Comparison of ENCODE assay signal across 17 cellular contexts in the genomic region with DNA sequence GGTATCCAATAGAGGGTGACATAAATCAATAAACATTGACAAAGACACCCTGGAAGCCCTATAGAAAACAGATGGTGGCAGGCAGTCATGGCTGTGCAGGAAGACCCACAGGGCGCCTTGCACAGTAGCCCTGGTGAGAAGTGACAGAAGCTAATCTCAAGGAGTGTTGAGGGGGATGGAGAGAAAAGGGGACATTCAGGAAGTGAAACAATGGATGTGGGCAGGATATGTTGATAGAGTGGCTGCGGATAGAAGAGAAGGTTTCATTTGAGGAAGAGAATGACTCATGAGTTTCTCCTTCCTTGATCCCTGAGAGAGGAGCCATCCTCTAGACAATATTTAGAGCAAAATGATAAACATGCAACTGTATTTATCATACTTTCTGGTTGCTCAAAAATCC.
A peak's percentile ranks its signal among the peaks of the same experiment; 100 is the strongest.
DNase-seq lines count a peak whose midpoint lies in the region; ATAC-seq and TF ChIP-seq lines count a peak whose summit lies in the region.
"Had no signal": no experiment of that assay in that cellular context is flagged by ENCODE, and none has a peak within 500 bp of the region (broad histone marks: within the 10 kb centered on the region; RNA-seq: fewer than 3 reads in every experiment).

No MANE protein-coding gene starts in this region.

- H3K36me3 ChIP-seq in right lobe of liver, result no peaks in the 10 kb centered on the region

- DNase-seq in SIG-M5 treated with dmso at 0.1 percent for 504 hours (lab: John Stamatoyannopoulos, UW; ENCODE audit: unreplicated experiment) (peak; percentile 35), SIG-M5 (lab: John Stamatoyannopoulos, UW) (no peak), NOMO-1 treated with DMSO at 0.1 percent for 48 hours (lab: John Stamatoyannopoulos, UW; ENCODE audit: unreplicated experiment) (peak; percentile 44), epithelial cell of esophagus (ENCODE audit: low read depth) (peak; percentile 39), right lobe of liver (no peak)
- no peak for DNase-seq in central memory CD4-positive, alpha-beta T cell
- DNase-seq in activated naive CD4-positive, alpha-beta T cell treated with anti-CD3 and anti-CD28 coated beads, Interleukin-2, amount 50 U/mL, for 16 hours, result no peak
- DNase-seq in stimulated activated CD4-positive, alpha-beta T cell treated with anti-CD3 and anti-CD28 coated beads, Interleukin-2, amount 100 ng/mL, for 24 hours, result no peak
- DNase-seq: activated CD4-positive, alpha-beta T cell treated with anti-CD3 and anti-CD28 coated beads, Interleukin-2, amount 50 U/mL, for 4 hours; activated naive CD4-positive, alpha-beta T cell treated with anti-CD3 and anti-CD28 coated beads for 36 hours; body of pancreas; kidney glomerular epithelial cell; nephron progenitor cell; stimulated activated naive CD8-positive, alpha-beta T cell treated with anti-CD3 and anti-CD28 coated beads, Interleukin-15, amount 100 ng/mL, for 72 hours had no signal

- intact Hi-C loops in right lobe of liver (cut with DNase I), result no loop called here

- TF ChIP-seq CTCF in epithelial cell of esophagus (IDR thresholded peaks at IDR 0.05; ENCODE audit: insufficient read depth, low read depth, low read length, missing control alignments), result no peak
- no peak for TF ChIP-seq CTCF in right lobe of liver (IDR thresholded peaks at IDR 0.05)

- no peak for ATAC-seq in right lobe of liver
- ATAC-seq: body of pancreas; esophagus mucosa; Panc1; stimulated activated naive CD8-positive, alpha-beta T cell treated with anti-CD3 and anti-CD28 coated beads, Interleukin-15, amount 100 ng/mL, for 72 hours had no signal

- no peaks in the 10 kb centered on the region for H3K27me3 ChIP-seq in right lobe of liver
- H3K27me3 ChIP-seq: body of pancreas, dorsolateral prefrontal cortex had no signal

- no peaks in the 10 kb centered on the region for H3K4me1 ChIP-seq in right lobe of liver
- H3K4me1 ChIP-seq: body of pancreas had no signal

- H3K4me3 ChIP-seq in epithelial cell of esophagus (ENCODE audit: low read length) (no peak overlapping the region), right lobe of liver (no peak overlapping the region)
- H3K4me3 ChIP-seq: body of pancreas, dorsolateral prefrontal cortex had no signal

- WGBS in right lobe of liver (ENCODE audit: insufficient coverage, low coverage, low lambda C conversion rate, missing lambda C conversion rate), result 30% methylated on average over 2 of the region's 2 CpGs

- no peaks in the 10 kb centered on the region for H3K9me3 ChIP-seq in right lobe of liver
- H3K9me3 ChIP-seq: body of pancreas had no signal

- H3K27ac ChIP-seq in right lobe of liver, result no peak overlapping the region
- H3K27ac ChIP-seq: body of pancreas had no signal

- TF ChIP-seq POLR2A in right lobe of liver (IDR thresholded peaks at IDR 0.05), result no peak

Comparison
In these comparisons a context has a peak if more than half of its experiments do, and no peak if none do; other contexts are left out.
1. DNase-seq: peak in SIG-M5 treated with dmso at 0.1 percent for 504 hours (single experiment), NOMO-1 treated with DMSO at 0.1 percent for 48 hours (single experiment) and epithelial cell of esophagus (single experiment); none in SIG-M5 (single experiment), right lobe of liver (0 of 3), central memory CD4-positive, alpha-beta T cell (single experiment), activated naive CD4-positive, alpha-beta T cell treated with anti-CD3 and anti-CD28 coated beads, Interleukin-2, amount 50 U/mL, for 16 hours (single experiment) and stimulated activated CD4-positive, alpha-beta T cell treated with anti-CD3 and anti-CD28 coated beads, Interleukin-2, amount 100 ng/mL, for 24 hours (0 of 2).